1 cellular context compared by ENCODE assay signal in genomic region chr9:127802576-127803443, GRCh38.
A peak's percentile ranks its signal among the peaks of the same experiment; 100 is the strongest.
TF ChIP-seq lines count a peak whose summit lies in the region.

A gene with protein sequence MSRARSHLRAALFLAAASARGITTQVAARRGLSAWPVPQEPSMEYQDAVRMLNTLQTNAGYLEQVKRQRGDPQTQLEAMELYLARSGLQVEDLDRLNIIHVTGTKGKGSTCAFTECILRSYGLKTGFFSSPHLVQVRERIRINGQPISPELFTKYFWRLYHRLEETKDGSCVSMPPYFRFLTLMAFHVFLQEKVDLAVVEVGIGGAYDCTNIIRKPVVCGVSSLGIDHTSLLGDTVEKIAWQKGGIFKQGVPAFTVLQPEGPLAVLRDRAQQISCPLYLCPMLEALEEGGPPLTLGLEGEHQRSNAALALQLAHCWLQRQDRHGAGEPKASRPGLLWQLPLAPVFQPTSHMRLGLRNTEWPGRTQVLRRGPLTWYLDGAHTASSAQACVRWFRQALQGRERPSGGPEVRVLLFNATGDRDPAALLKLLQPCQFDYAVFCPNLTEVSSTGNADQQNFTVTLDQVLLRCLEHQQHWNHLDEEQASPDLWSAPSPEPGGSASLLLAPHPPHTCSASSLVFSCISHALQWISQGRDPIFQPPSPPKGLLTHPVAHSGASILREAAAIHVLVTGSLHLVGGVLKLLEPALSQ (plus strand): TSS chr9:127802882. CDS start chr9:127802925, 43 bp downstream.

TF ChIP-seq in SK-N-SH, 30 proteins besides CTCF, POLR2A, EP300 and RAD21:
- no peak for TF ChIP-seq TCF12 (IDR thresholded peaks at IDR 0.05)
- no peak for TF ChIP-seq NFIC (IDR thresholded peaks at IDR 0.05; ENCODE audit: borderline replicate concordance)
- TF ChIP-seq USF2 (IDR thresholded peaks at IDR 0.05; ENCODE audit: borderline replicate concordance, low read depth, low read length), result no peak
- no peak for TF ChIP-seq RFX5 (IDR thresholded peaks at IDR 0.05; ENCODE audit: low read length)
- no peak for TF ChIP-seq FOSL2 (IDR thresholded peaks at IDR 0.05; ENCODE audit: borderline replicate concordance, low read depth)
- TF ChIP-seq GABPA (IDR thresholded peaks at IDR 0.05; ENCODE audit: low read depth), result peak; percentile 74
- TF ChIP-seq TEAD4 (IDR thresholded peaks at IDR 0.05; ENCODE audit: borderline replicate concordance, insufficient read depth), result no peak
- TF ChIP-seq JUND (IDR thresholded peaks at IDR 0.05), result no peak
- TF ChIP-seq POLR2AphosphoS5 (IDR thresholded peaks at IDR 0.05; ENCODE audit: low read depth, low read length), result peak; percentile 47
- TF ChIP-seq CHD2 (IDR thresholded peaks at IDR 0.05; ENCODE audit: low read length, partially characterized antibody), result no peak
- no peak; the same call in 1 of the 2 replicates for TF ChIP-seq YY1 (IDR thresholded peaks at IDR 0.05; ENCODE audit: low read depth)
- TF ChIP-seq MXI1 (IDR thresholded peaks at IDR 0.05; ENCODE audit: low read depth, low read length), result peak; percentile 96
- TF ChIP-seq FOXM1 (IDR thresholded peaks at IDR 0.05; ENCODE audit: low read depth), result no peak
- TF ChIP-seq, protein P1, sequence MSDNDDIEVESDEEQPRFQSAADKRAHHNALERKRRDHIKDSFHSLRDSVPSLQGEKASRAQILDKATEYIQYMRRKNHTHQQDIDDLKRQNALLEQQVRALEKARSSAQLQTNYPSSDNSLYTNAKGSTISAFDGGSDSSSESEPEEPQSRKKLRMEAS (IDR thresholded peaks at IDR 0.05; ENCODE audit: low read depth), result peak; percentile 92
- peak; percentile 85 for TF ChIP-seq ELF1 (IDR thresholded peaks at IDR 0.05)
- peak; percentile 71; the same call in 1 of the 2 replicates for TF ChIP-seq SIN3A (IDR thresholded peaks at IDR 0.05; ENCODE audit: borderline replicate concordance, low read depth, low read length)
- no peak for TF ChIP-seq RCOR1 (IDR thresholded peaks at IDR 0.05; ENCODE audit: low read length)
- TF ChIP-seq TAF1 (IDR thresholded peaks at IDR 0.05; ENCODE audit: borderline replicate concordance, low read depth, low read length), result peak; percentile 32; the same call in 1 of the 2 replicates
- no peak for TF ChIP-seq RXRA (IDR thresholded peaks at IDR 0.05; ENCODE audit: borderline replicate concordance, low read depth)
- TF ChIP-seq NRF1 (IDR thresholded peaks at IDR 0.05; ENCODE audit: low read depth, low read length), result peak; percentile 12; the same call in 1 of the 2 replicates
- no peak for TF ChIP-seq EZH2phosphoT487 (IDR thresholded peaks at IDR 0.05; ENCODE audit: borderline replicate concordance, low read depth)
- no peak for TF ChIP-seq ZBTB33 (IDR thresholded peaks at IDR 0.05; ENCODE audit: borderline replicate concordance, low read depth)
- peak; percentile 76 for TF ChIP-seq USF1 (IDR thresholded peaks at IDR 0.05; ENCODE audit: borderline replicate concordance, low read depth)
- TF ChIP-seq GATA2 (CRISPR knock-in tag; IDR thresholded peaks at IDR 0.05), result no peak
- no peak for TF ChIP-seq MEF2A (IDR thresholded peaks at IDR 0.05; ENCODE audit: borderline replicate concordance, low read depth)
- TF ChIP-seq PBX3 (IDR thresholded peaks at IDR 0.05), result peak; percentile 34; the same call in 1 of the 2 replicates
- TF ChIP-seq, protein P2, sequence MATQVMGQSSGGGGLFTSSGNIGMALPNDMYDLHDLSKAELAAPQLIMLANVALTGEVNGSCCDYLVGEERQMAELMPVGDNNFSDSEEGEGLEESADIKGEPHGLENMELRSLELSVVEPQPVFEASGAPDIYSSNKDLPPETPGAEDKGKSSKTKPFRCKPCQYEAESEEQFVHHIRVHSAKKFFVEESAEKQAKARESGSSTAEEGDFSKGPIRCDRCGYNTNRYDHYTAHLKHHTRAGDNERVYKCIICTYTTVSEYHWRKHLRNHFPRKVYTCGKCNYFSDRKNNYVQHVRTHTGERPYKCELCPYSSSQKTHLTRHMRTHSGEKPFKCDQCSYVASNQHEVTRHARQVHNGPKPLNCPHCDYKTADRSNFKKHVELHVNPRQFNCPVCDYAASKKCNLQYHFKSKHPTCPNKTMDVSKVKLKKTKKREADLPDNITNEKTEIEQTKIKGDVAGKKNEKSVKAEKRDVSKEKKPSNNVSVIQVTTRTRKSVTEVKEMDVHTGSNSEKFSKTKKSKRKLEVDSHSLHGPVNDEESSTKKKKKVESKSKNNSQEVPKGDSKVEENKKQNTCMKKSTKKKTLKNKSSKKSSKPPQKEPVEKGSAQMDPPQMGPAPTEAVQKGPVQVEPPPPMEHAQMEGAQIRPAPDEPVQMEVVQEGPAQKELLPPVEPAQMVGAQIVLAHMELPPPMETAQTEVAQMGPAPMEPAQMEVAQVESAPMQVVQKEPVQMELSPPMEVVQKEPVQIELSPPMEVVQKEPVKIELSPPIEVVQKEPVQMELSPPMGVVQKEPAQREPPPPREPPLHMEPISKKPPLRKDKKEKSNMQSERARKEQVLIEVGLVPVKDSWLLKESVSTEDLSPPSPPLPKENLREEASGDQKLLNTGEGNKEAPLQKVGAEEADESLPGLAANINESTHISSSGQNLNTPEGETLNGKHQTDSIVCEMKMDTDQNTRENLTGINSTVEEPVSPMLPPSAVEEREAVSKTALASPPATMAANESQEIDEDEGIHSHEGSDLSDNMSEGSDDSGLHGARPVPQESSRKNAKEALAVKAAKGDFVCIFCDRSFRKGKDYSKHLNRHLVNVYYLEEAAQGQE (IDR thresholded peaks at IDR 0.05; ENCODE audit: low read depth, low read length), result no peak
- TF ChIP-seq FOXJ3 (CRISPR knock-in tag; IDR thresholded peaks at IDR 0.05), result no peak
- TF ChIP-seq IRF3 (IDR thresholded peaks at IDR 0.05; ENCODE audit: low read depth, low read length), result no peak
- no peak; the same call in 1 of the 2 replicates for TF ChIP-seq SMC3 (IDR thresholded peaks at IDR 0.05; ENCODE audit: low read depth, low read length)
